ENCODE assay signal across 1 cellular context in the genomic region with DNA sequence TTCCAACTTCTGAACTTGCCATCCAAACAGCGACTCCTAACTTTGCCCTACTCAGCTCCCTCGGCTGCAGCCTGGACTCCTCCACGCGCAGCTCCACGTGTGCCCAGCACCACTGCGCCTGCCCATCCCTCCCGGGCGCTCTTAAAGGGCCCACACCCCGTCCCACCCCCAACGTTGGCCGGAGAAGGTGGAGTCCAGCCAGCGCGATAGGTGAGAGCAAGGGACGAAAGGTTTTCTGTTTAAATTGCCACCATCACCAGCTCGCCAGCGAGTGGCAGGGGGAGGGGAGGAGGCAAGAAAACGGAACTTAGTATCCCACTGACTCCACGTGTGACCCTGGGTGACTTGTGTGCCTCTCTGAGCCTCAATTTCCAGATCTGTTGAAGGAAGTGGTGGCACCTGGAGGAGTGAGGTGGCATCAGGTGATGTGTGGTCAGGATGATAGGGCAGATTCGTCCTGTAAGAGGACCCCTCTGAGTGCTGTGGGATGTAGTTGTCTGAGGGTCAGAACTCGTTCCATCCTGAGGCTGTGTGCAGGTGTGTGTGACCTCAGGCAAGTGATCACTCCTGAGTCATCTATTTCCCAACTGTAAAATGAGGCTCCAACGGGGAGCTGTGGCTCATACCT.
A peak's percentile ranks its signal among the peaks of the same experiment; 100 is the strongest.
TF ChIP-seq lines count a peak whose summit lies in the region.

No MANE protein-coding gene starts in this region.

TF ChIP-seq in HepG2, 621 proteins besides CTCF, POLR2A, EP300 and RAD21 (continues in another document):
- TF ChIP-seq NCOA1 (CRISPR knock-in tag; IDR thresholded peaks at IDR 0.05) (peak; percentile 69; the same call in 1 of the 2 replicates), FOSL2 (CRISPR knock-in tag; IDR thresholded peaks at IDR 0.05) (peak; percentile 58), ZNF33B (CRISPR knock-in tag; IDR thresholded peaks at IDR 0.05) (no peak), GFI1 (CRISPR knock-in tag; IDR thresholded peaks at IDR 0.05; ENCODE audit: borderline replicate concordance) (peak; percentile 39; the same call in 1 of the 2 replicates), ZMYM3 (CRISPR knock-in tag; IDR thresholded peaks at IDR 0.05) (peak; percentile 65; the same call in 1 of the 2 replicates), SAP130 (CRISPR knock-in tag; IDR thresholded peaks at IDR 0.05; ENCODE audit: low read depth) (peak; percentile 25), ZFX (CRISPR knock-in tag; IDR thresholded peaks at IDR 0.05; ENCODE audit: low read depth) (peak; percentile 15; the same call in 1 of the 2 replicates), ZNF572 (CRISPR knock-in tag; IDR thresholded peaks at IDR 0.05) (no peak), SIX1 (CRISPR knock-in tag; IDR thresholded peaks at IDR 0.05; ENCODE audit: borderline replicate concordance) (no peak), SIN3A (IDR thresholded peaks at IDR 0.05; ENCODE audit: borderline replicate concordance, low read depth, low read length) (peak; percentile 56; the same call in 1 of the 2 replicates), SMAD3 (CRISPR knock-in tag; IDR thresholded peaks at IDR 0.05) (no peak), PITX1 (CRISPR knock-in tag; IDR thresholded peaks at IDR 0.05) (peak; percentile 58; the same call in 1 of the 2 replicates), CHD2 (IDR thresholded peaks at IDR 0.05; ENCODE audit: low read depth, low read length) (no peak), HDAC2 (CRISPR knock-in tag; IDR thresholded peaks at IDR 0.05) (0 out of 2 replicates have a peak, but pooled peaks have one; percentile 9), MYC (CRISPR knock-in tag; IDR thresholded peaks at IDR 0.05; ENCODE audit: borderline replicate concordance) (peak; percentile 69; the same call in 1 of the 2 replicates), ZNF350 (CRISPR knock-in tag; IDR thresholded peaks at IDR 0.05; ENCODE audit: borderline replicate concordance, low read depth) (peak; percentile 26; the same call in 1 of the 2 replicates)
- TF ChIP-seq, protein P1, sequence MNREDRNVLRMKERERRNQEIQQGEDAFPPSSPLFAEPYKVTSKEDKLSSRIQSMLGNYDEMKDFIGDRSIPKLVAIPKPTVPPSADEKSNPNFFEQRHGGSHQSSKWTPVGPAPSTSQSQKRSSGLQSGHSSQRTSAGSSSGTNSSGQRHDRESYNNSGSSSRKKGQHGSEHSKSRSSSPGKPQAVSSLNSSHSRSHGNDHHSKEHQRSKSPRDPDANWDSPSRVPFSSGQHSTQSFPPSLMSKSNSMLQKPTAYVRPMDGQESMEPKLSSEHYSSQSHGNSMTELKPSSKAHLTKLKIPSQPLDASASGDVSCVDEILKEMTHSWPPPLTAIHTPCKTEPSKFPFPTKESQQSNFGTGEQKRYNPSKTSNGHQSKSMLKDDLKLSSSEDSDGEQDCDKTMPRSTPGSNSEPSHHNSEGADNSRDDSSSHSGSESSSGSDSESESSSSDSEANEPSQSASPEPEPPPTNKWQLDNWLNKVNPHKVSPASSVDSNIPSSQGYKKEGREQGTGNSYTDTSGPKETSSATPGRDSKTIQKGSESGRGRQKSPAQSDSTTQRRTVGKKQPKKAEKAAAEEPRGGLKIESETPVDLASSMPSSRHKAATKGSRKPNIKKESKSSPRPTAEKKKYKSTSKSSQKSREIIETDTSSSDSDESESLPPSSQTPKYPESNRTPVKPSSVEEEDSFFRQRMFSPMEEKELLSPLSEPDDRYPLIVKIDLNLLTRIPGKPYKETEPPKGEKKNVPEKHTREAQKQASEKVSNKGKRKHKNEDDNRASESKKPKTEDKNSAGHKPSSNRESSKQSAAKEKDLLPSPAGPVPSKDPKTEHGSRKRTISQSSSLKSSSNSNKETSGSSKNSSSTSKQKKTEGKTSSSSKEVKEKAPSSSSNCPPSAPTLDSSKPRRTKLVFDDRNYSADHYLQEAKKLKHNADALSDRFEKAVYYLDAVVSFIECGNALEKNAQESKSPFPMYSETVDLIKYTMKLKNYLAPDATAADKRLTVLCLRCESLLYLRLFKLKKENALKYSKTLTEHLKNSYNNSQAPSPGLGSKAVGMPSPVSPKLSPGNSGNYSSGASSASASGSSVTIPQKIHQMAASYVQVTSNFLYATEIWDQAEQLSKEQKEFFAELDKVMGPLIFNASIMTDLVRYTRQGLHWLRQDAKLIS (CRISPR knock-in tag; IDR thresholded peaks at IDR 0.05): no peak
- TF ChIP-seq, protein P2, sequence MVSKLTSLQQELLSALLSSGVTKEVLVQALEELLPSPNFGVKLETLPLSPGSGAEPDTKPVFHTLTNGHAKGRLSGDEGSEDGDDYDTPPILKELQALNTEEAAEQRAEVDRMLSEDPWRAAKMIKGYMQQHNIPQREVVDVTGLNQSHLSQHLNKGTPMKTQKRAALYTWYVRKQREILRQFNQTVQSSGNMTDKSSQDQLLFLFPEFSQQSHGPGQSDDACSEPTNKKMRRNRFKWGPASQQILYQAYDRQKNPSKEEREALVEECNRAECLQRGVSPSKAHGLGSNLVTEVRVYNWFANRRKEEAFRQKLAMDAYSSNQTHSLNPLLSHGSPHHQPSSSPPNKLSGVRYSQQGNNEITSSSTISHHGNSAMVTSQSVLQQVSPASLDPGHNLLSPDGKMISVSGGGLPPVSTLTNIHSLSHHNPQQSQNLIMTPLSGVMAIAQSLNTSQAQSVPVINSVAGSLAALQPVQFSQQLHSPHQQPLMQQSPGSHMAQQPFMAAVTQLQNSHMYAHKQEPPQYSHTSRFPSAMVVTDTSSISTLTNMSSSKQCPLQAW (CRISPR knock-in tag; IDR thresholded peaks at IDR 0.05): 0 out of 2 replicates have a peak, but pooled peaks have one; percentile 21
- TF ChIP-seq, protein P3, sequence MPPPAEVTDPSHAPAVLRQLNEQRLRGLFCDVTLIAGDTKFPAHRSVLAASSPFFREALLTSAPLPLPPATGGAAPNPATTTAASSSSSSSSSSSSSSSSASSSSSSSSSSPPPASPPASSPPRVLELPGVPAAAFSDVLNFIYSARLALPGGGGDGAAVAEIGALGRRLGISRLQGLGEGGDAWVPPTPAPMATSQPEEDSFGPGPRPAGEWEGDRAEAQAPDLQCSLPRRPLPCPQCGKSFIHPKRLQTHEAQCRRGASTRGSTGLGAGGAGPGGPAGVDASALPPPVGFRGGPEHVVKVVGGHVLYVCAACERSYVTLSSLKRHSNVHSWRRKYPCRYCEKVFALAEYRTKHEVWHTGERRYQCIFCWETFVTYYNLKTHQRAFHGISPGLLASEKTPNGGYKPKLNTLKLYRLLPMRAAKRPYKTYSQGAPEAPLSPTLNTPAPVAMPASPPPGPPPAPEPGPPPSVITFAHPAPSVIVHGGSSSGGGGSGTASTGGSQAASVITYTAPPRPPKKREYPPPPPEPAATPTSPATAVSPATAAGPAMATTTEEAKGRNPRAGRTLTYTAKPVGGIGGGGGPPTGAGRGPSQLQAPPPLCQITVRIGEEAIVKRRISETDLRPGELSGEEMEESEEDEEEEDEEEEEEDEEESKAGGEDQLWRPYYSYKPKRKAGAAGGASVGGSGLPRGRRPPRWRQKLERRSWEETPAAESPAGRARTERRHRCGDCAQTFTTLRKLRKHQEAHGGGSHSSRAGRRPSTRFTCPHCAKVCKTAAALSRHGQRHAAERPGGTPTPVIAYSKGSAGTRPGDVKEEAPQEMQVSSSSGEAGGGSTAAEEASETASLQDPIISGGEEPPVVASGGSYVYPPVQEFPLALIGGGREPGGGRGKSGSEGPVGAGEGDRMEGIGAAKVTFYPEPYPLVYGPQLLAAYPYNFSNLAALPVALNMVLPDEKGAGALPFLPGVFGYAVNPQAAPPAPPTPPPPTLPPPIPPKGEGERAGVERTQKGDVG (CRISPR knock-in tag; IDR thresholded peaks at IDR 0.05; ENCODE audit: borderline replicate concordance): peak; percentile 49; the same call in 1 of the 2 replicates
- TF ChIP-seq, protein P4, sequence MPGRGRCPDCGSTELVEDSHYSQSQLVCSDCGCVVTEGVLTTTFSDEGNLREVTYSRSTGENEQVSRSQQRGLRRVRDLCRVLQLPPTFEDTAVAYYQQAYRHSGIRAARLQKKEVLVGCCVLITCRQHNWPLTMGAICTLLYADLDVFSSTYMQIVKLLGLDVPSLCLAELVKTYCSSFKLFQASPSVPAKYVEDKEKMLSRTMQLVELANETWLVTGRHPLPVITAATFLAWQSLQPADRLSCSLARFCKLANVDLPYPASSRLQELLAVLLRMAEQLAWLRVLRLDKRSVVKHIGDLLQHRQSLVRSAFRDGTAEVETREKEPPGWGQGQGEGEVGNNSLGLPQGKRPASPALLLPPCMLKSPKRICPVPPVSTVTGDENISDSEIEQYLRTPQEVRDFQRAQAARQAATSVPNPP (CRISPR knock-in tag; IDR thresholded peaks at IDR 0.05): 0 out of 2 replicates have a peak, but pooled peaks have one; percentile 24
- TF ChIP-seq, protein P5, sequence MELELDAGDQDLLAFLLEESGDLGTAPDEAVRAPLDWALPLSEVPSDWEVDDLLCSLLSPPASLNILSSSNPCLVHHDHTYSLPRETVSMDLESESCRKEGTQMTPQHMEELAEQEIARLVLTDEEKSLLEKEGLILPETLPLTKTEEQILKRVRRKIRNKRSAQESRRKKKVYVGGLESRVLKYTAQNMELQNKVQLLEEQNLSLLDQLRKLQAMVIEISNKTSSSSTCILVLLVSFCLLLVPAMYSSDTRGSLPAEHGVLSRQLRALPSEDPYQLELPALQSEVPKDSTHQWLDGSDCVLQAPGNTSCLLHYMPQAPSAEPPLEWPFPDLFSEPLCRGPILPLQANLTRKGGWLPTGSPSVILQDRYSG (CRISPR knock-in tag; IDR thresholded peaks at IDR 0.05): no peak
- TF ChIP-seq, protein P6, sequence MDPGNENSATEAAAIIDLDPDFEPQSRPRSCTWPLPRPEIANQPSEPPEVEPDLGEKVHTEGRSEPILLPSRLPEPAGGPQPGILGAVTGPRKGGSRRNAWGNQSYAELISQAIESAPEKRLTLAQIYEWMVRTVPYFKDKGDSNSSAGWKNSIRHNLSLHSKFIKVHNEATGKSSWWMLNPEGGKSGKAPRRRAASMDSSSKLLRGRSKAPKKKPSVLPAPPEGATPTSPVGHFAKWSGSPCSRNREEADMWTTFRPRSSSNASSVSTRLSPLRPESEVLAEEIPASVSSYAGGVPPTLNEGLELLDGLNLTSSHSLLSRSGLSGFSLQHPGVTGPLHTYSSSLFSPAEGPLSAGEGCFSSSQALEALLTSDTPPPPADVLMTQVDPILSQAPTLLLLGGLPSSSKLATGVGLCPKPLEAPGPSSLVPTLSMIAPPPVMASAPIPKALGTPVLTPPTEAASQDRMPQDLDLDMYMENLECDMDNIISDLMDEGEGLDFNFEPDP (CRISPR knock-in tag; conservative IDR thresholded peaks at IDR 0.05): 0 out of 2 replicates have a peak, but pooled peaks have one; percentile 43
- TF ChIP-seq, protein P7, sequence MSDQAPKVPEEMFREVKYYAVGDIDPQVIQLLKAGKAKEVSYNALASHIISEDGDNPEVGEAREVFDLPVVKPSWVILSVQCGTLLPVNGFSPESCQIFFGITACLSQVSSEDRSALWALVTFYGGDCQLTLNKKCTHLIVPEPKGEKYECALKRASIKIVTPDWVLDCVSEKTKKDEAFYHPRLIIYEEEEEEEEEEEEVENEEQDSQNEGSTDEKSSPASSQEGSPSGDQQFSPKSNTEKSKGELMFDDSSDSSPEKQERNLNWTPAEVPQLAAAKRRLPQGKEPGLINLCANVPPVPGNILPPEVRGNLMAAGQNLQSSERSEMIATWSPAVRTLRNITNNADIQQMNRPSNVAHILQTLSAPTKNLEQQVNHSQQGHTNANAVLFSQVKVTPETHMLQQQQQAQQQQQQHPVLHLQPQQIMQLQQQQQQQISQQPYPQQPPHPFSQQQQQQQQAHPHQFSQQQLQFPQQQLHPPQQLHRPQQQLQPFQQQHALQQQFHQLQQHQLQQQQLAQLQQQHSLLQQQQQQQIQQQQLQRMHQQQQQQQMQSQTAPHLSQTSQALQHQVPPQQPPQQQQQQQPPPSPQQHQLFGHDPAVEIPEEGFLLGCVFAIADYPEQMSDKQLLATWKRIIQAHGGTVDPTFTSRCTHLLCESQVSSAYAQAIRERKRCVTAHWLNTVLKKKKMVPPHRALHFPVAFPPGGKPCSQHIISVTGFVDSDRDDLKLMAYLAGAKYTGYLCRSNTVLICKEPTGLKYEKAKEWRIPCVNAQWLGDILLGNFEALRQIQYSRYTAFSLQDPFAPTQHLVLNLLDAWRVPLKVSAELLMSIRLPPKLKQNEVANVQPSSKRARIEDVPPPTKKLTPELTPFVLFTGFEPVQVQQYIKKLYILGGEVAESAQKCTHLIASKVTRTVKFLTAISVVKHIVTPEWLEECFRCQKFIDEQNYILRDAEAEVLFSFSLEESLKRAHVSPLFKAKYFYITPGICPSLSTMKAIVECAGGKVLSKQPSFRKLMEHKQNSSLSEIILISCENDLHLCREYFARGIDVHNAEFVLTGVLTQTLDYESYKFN (CRISPR knock-in tag; conservative IDR thresholded peaks at IDR 0.05): no peak
- TF ChIP-seq, protein P8, sequence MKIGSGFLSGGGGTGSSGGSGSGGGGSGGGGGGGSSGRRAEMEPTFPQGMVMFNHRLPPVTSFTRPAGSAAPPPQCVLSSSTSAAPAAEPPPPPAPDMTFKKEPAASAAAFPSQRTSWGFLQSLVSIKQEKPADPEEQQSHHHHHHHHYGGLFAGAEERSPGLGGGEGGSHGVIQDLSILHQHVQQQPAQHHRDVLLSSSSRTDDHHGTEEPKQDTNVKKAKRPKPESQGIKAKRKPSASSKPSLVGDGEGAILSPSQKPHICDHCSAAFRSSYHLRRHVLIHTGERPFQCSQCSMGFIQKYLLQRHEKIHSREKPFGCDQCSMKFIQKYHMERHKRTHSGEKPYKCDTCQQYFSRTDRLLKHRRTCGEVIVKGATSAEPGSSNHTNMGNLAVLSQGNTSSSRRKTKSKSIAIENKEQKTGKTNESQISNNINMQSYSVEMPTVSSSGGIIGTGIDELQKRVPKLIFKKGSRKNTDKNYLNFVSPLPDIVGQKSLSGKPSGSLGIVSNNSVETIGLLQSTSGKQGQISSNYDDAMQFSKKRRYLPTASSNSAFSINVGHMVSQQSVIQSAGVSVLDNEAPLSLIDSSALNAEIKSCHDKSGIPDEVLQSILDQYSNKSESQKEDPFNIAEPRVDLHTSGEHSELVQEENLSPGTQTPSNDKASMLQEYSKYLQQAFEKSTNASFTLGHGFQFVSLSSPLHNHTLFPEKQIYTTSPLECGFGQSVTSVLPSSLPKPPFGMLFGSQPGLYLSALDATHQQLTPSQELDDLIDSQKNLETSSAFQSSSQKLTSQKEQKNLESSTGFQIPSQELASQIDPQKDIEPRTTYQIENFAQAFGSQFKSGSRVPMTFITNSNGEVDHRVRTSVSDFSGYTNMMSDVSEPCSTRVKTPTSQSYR (CRISPR knock-in tag; IDR thresholded peaks at IDR 0.05; ENCODE audit: borderline replicate concordance): peak; percentile 2; the same call in 1 of the 2 replicates
- TF ChIP-seq, protein P9, sequence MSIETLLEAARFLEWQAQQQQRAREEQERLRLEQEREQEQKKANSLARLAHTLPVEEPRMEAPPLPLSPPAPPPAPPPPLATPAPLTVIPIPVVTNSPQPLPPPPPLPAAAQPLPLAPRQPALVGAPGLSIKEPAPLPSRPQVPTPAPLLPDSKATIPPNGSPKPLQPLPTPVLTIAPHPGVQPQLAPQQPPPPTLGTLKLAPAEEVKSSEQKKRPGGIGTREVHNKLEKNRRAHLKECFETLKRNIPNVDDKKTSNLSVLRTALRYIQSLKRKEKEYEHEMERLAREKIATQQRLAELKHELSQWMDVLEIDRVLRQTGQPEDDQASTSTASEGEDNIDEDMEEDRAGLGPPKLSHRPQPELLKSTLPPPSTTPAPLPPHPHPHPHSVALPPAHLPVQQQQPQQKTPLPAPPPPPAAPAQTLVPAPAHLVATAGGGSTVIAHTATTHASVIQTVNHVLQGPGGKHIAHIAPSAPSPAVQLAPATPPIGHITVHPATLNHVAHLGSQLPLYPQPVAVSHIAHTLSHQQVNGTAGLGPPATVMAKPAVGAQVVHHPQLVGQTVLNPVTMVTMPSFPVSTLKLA (IDR thresholded peaks at IDR 0.05): peak; percentile 40
